ENCODE assay signal across 1 cellular context in genomic region chr2:96816127-96816835, GRCh38.
TF ChIP-seq lines count a peak whose summit lies in the region.

Gene CNNM3 (plus strand): TSS chr2:96816268. CDS start chr2:96816278, 10 bp downstream.

TF ChIP-seq in HepG2, 621 proteins besides CTCF, POLR2A, EP300 and RAD21 (continued from another document and continues in another):
- TF ChIP-seq ZSCAN5A (CRISPR knock-in tag; IDR thresholded peaks at IDR 0.05; ENCODE audit: borderline replicate concordance): peak; percentile 67; the same call in 1 of the 2 replicates
- TF ChIP-seq NFYB (CRISPR knock-in tag; IDR thresholded peaks at IDR 0.05): peak; percentile 91
- TF ChIP-seq DNMT3B (CRISPR knock-in tag; conservative IDR thresholded peaks at IDR 0.05): no peak; the same call in 1 of the 2 replicates
- TF ChIP-seq ZFP36L1 (CRISPR knock-in tag; IDR thresholded peaks at IDR 0.05): peak; percentile 91
- TF ChIP-seq MLX (CRISPR knock-in tag; IDR thresholded peaks at IDR 0.05): no peak
- no peak for TF ChIP-seq FOSL1 (CRISPR knock-in tag; IDR thresholded peaks at IDR 0.05; ENCODE audit: borderline replicate concordance)
- TF ChIP-seq, protein P1, sequence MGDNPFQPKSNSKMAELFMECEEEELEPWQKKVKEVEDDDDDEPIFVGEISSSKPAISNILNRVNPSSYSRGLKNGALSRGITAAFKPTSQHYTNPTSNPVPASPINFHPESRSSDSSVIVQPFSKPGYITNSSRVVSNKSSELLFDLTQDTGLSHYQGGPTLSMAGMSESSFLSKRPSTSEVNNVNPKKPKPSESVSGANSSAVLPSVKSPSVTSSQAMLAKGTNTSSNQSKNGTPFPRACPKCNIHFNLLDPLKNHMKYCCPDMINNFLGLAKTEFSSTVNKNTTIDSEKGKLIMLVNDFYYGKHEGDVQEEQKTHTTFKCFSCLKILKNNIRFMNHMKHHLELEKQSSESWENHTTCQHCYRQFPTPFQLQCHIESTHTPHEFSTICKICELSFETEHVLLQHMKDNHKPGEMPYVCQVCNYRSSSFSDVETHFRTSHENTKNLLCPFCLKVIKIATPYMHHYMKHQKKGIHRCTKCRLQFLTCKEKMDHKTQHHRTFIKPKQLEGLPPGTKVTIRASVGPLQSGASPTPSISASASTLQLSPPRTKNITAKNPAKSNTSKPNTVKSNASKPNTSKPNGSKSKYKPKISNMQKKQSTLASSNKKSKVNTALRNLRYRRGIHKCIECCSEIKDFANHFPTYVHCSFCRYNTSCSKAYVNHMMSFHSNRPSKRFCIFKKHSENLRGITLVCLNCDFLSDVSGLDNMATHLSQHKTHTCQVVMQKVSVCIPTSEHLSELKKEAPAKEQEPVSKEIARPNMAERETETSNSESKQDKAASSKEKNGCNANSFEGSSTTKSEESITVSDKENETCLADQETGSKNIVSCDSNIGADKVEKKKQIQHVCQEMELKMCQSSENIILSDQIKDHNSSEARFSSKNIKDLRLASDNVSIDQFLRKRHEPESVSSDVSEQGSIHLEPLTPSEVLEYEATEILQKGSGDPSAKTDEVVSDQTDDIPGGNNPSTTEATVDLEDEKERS (CRISPR knock-in tag; IDR thresholded peaks at IDR 0.05): no peak
- TF ChIP-seq ZNF230 (CRISPR knock-in tag; IDR thresholded peaks at IDR 0.05): 0 out of 2 replicates have a peak, but pooled peaks have one; percentile 87
- TF ChIP-seq ZNF30 (CRISPR knock-in tag; IDR thresholded peaks at IDR 0.05): no peak
- peak; percentile 70; the same call in 1 of the 2 replicates for TF ChIP-seq ZNF253 (CRISPR knock-in tag; IDR thresholded peaks at IDR 0.05; ENCODE audit: borderline replicate concordance)
- no peak for TF ChIP-seq ZNF737 (CRISPR knock-in tag; IDR thresholded peaks at IDR 0.05; ENCODE audit: borderline replicate concordance)
- TF ChIP-seq AHDC1 (CRISPR knock-in tag; IDR thresholded peaks at IDR 0.05; ENCODE audit: borderline replicate concordance): no peak
- TF ChIP-seq ZNF577 (CRISPR knock-in tag; IDR thresholded peaks at IDR 0.05; ENCODE audit: borderline replicate concordance, low read depth): no peak
- no peak for TF ChIP-seq KAT2B (IDR thresholded peaks at IDR 0.05; ENCODE audit: borderline replicate concordance, low read depth, low read length)
- TF ChIP-seq YY1 (IDR thresholded peaks at IDR 0.05; ENCODE audit: insufficient read depth, insufficient replicate concordance, low read depth, low read length): peak; percentile 91
- TF ChIP-seq NR3C1 (CRISPR knock-in tag; IDR thresholded peaks at IDR 0.05): no peak
- TF ChIP-seq ZNF703 (CRISPR knock-in tag; IDR thresholded peaks at IDR 0.05; ENCODE audit: borderline replicate concordance): no peak
- TF ChIP-seq, protein P2, sequence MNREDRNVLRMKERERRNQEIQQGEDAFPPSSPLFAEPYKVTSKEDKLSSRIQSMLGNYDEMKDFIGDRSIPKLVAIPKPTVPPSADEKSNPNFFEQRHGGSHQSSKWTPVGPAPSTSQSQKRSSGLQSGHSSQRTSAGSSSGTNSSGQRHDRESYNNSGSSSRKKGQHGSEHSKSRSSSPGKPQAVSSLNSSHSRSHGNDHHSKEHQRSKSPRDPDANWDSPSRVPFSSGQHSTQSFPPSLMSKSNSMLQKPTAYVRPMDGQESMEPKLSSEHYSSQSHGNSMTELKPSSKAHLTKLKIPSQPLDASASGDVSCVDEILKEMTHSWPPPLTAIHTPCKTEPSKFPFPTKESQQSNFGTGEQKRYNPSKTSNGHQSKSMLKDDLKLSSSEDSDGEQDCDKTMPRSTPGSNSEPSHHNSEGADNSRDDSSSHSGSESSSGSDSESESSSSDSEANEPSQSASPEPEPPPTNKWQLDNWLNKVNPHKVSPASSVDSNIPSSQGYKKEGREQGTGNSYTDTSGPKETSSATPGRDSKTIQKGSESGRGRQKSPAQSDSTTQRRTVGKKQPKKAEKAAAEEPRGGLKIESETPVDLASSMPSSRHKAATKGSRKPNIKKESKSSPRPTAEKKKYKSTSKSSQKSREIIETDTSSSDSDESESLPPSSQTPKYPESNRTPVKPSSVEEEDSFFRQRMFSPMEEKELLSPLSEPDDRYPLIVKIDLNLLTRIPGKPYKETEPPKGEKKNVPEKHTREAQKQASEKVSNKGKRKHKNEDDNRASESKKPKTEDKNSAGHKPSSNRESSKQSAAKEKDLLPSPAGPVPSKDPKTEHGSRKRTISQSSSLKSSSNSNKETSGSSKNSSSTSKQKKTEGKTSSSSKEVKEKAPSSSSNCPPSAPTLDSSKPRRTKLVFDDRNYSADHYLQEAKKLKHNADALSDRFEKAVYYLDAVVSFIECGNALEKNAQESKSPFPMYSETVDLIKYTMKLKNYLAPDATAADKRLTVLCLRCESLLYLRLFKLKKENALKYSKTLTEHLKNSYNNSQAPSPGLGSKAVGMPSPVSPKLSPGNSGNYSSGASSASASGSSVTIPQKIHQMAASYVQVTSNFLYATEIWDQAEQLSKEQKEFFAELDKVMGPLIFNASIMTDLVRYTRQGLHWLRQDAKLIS (CRISPR knock-in tag; IDR thresholded peaks at IDR 0.05): no peak
- TF ChIP-seq, protein P3, sequence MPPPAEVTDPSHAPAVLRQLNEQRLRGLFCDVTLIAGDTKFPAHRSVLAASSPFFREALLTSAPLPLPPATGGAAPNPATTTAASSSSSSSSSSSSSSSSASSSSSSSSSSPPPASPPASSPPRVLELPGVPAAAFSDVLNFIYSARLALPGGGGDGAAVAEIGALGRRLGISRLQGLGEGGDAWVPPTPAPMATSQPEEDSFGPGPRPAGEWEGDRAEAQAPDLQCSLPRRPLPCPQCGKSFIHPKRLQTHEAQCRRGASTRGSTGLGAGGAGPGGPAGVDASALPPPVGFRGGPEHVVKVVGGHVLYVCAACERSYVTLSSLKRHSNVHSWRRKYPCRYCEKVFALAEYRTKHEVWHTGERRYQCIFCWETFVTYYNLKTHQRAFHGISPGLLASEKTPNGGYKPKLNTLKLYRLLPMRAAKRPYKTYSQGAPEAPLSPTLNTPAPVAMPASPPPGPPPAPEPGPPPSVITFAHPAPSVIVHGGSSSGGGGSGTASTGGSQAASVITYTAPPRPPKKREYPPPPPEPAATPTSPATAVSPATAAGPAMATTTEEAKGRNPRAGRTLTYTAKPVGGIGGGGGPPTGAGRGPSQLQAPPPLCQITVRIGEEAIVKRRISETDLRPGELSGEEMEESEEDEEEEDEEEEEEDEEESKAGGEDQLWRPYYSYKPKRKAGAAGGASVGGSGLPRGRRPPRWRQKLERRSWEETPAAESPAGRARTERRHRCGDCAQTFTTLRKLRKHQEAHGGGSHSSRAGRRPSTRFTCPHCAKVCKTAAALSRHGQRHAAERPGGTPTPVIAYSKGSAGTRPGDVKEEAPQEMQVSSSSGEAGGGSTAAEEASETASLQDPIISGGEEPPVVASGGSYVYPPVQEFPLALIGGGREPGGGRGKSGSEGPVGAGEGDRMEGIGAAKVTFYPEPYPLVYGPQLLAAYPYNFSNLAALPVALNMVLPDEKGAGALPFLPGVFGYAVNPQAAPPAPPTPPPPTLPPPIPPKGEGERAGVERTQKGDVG (CRISPR knock-in tag; IDR thresholded peaks at IDR 0.05; ENCODE audit: borderline replicate concordance): no peak
- peak; percentile 69 for TF ChIP-seq DRAP1 (CRISPR knock-in tag; IDR thresholded peaks at IDR 0.05)
- TF ChIP-seq, protein P4, sequence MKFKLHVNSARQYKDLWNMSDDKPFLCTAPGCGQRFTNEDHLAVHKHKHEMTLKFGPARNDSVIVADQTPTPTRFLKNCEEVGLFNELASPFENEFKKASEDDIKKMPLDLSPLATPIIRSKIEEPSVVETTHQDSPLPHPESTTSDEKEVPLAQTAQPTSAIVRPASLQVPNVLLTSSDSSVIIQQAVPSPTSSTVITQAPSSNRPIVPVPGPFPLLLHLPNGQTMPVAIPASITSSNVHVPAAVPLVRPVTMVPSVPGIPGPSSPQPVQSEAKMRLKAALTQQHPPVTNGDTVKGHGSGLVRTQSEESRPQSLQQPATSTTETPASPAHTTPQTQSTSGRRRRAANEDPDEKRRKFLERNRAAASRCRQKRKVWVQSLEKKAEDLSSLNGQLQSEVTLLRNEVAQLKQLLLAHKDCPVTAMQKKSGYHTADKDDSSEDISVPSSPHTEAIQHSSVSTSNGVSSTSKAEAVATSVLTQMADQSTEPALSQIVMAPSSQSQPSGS (CRISPR knock-in tag; IDR thresholded peaks at IDR 0.05): 0 out of 2 replicates have a peak, but pooled peaks have one; percentile 16
- TF ChIP-seq SIN3A (IDR thresholded peaks at IDR 0.05; ENCODE audit: borderline replicate concordance, low read depth, low read length): peak; percentile 74; the same call in 1 of the 2 replicates
- peak; percentile 67 for TF ChIP-seq SRSF1 (optimal IDR thresholded peaks at IDR 0.05; ENCODE audit: low read depth, low read length)
- TF ChIP-seq, protein P5, sequence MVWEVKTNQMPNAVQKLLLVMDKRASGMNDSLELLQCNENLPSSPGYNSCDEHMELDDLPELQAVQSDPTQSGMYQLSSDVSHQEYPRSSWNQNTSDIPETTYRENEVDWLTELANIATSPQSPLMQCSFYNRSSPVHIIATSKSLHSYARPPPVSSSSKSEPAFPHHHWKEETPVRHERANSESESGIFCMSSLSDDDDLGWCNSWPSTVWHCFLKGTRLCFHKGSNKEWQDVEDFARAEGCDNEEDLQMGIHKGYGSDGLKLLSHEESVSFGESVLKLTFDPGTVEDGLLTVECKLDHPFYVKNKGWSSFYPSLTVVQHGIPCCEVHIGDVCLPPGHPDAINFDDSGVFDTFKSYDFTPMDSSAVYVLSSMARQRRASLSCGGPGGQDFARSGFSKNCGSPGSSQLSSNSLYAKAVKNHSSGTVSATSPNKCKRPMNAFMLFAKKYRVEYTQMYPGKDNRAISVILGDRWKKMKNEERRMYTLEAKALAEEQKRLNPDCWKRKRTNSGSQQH (CRISPR knock-in tag; IDR thresholded peaks at IDR 0.05; ENCODE audit: low read depth): 0 out of 2 replicates have a peak, but pooled peaks have one; percentile 22
- TF ChIP-seq, protein P6, sequence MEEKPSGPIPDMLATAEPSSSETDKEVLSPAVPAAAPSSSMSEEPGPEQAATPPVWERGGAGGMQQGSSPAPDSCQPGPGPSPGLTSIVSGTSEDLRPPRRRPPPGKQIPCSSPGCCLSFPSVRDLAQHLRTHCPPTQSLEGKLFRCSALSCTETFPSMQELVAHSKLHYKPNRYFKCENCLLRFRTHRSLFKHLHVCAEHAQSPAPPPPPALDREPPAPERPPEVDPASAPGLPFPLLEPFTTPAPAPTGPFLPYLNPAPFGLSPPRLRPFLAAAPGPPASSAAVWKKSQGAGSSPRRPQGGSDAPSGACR (CRISPR knock-in tag; IDR thresholded peaks at IDR 0.05): 0 out of 2 replicates have a peak, but pooled peaks have one; percentile 9
- TF ChIP-seq ZNF547 (CRISPR knock-in tag; IDR thresholded peaks at IDR 0.05): peak; percentile 91
- no peak for TF ChIP-seq TEAD2 (CRISPR knock-in tag; IDR thresholded peaks at IDR 0.05)
- no peak for TF ChIP-seq ZNF781 (CRISPR knock-in tag; IDR thresholded peaks at IDR 0.05; ENCODE audit: borderline replicate concordance, not compliant biosample characterization)
- TF ChIP-seq, protein P7, sequence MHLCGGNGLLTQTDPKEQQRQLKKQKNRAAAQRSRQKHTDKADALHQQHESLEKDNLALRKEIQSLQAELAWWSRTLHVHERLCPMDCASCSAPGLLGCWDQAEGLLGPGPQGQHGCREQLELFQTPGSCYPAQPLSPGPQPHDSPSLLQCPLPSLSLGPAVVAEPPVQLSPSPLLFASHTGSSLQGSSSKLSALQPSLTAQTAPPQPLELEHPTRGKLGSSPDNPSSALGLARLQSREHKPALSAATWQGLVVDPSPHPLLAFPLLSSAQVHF (CRISPR knock-in tag; IDR thresholded peaks at IDR 0.05): no peak
- TF ChIP-seq ZNF138 (CRISPR knock-in tag; IDR thresholded peaks at IDR 0.05; ENCODE audit: low read depth): peak; percentile 7; the same call in 1 of the 2 replicates
- no peak for TF ChIP-seq JUND (CRISPR knock-in tag; IDR thresholded peaks at IDR 0.05)
